ENCODE assay signal across 8 cellular contexts in the genomic region with DNA sequence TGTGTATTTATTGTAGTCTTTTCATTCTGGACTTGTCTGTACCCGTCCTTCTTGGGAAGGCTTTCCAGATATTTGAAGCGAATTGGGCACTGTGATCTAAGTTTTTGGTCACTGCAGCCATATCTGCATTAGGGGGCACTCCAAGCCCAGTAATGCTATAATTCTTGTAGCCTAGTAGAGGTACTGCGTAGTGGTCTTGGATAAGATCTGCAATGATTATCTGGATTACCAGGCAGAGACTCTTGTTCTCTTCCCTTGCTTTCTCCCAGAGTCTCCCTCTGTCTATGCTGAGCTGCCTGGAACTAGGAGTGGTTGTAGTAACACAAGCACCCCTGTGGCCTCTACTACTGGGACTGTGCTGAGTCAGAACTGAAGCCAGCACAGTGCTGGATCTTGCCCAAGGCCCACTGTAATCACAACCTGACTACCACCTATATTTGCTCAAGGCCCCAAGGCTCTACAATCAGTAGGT. TPM values are rescaled to one million over a fixed set of nuclear protein-coding genes. Genes with fewer than 3 reads are reported as not detected.
DNase-seq lines count a peak whose midpoint lies in the region; ATAC-seq and TF ChIP-seq lines count a peak whose summit lies in the region.

No MANE protein-coding gene starts in this region.

- H3K4me1 ChIP-seq in hepatocyte (ENCODE audit: insufficient read depth), result no peaks in the 10 kb centered on the region

- no peaks in the 10 kb centered on the region for H3K4me1 Mint-ChIP-seq in activated naive CD8-positive, alpha-beta T cell treated with anti-CD3 and anti-CD28 coated beads for 36 hours
- peaks cover 11% of the 10 kb centered on the region for H3K4me1 Mint-ChIP-seq in stimulated activated naive CD8-positive, alpha-beta T cell treated with anti-CD3 and anti-CD28 coated beads, Interleukin-15, amount 100 ng/mL, for 72 hours

- no peak overlapping the region for H3K27ac Mint-ChIP-seq in activated naive CD8-positive, alpha-beta T cell treated with anti-CD3 and anti-CD28 coated beads for 36 hours
- H3K27ac Mint-ChIP-seq in stimulated activated naive CD8-positive, alpha-beta T cell treated with anti-CD3 and anti-CD28 coated beads, Interleukin-15, amount 100 ng/mL, for 72 hours, result peak overlapping the region; percentile 28 to 76

- no peaks in the 10 kb centered on the region for H3K9me2 ChIP-seq in hepatocyte (replicated peaks; ENCODE audit: insufficient read depth)

- no peak overlapping the region for H2AFZ ChIP-seq in hepatocyte

- H3K27me3 Mint-ChIP-seq in activated naive CD8-positive, alpha-beta T cell treated with anti-CD3 and anti-CD28 coated beads for 36 hours, result no peaks in the 10 kb centered on the region
- peaks cover 10% of the 10 kb centered on the region for H3K27me3 Mint-ChIP-seq in stimulated activated naive CD8-positive, alpha-beta T cell treated with anti-CD3 and anti-CD28 coated beads, Interleukin-15, amount 100 ng/mL, for 72 hours

- H3K4me3 Mint-ChIP-seq in activated naive CD8-positive, alpha-beta T cell treated with anti-CD3 and anti-CD28 coated beads for 36 hours, result no peak overlapping the region
- no peak overlapping the region for H3K4me3 Mint-ChIP-seq in stimulated activated naive CD8-positive, alpha-beta T cell treated with anti-CD3 and anti-CD28 coated beads, Interleukin-15, amount 100 ng/mL, for 72 hours

- no peaks in the 10 kb centered on the region for H4K20me1 ChIP-seq in hepatocyte (ENCODE audit: insufficient read depth, poor library complexity, severe bottlenecking)

- DNase-seq in NCI-H526 (lab: John Stamatoyannopoulos, UW) (peak; percentile 28 to 44), NCI-H526 treated with DMSO at 0.1 percent for 48 hours (lab: John Stamatoyannopoulos, UW) (no peak), M059J (ENCODE audit: low read depth) (peak; percentile 73), hepatocyte (ENCODE audit: low spot score) (peak; percentile 43)
- DNase-seq in activated naive CD8-positive, alpha-beta T cell treated with anti-CD3 and anti-CD28 coated beads for 36 hours, result peak; percentile 3
- DNase-seq in stimulated activated naive CD8-positive, alpha-beta T cell treated with anti-CD3 and anti-CD28 coated beads, Interleukin-15, amount 100 ng/mL, for 72 hours, result peak in 1 of 2 donors; percentile 29

- H3K79me2 ChIP-seq in hepatocyte, result no peaks in the 10 kb centered on the region

- ATAC-seq in stimulated activated naive CD8-positive, alpha-beta T cell treated with anti-CD3 and anti-CD28 coated beads, Interleukin-15, amount 100 ng/mL, for 72 hours, result peak; percentile 87
- no peak for ATAC-seq in HG02623 (IDR thresholded peaks at IDR 0.05; ENCODE audit: unreplicated experiment)
- ATAC-seq in HG03135 (IDR thresholded peaks at IDR 0.05; ENCODE audit: unreplicated experiment), result no peak

- H3K4me3 ChIP-seq in hepatocyte, result no peak overlapping the region

- no peaks in the 10 kb centered on the region for H3K27me3 ChIP-seq in hepatocyte

- H3K36me3 ChIP-seq in hepatocyte (replicated peaks; ENCODE audit: insufficient read depth, low read depth), result no peaks in the 10 kb centered on the region

- H3K27ac ChIP-seq in hepatocyte, result no peak overlapping the region

- 64% methylated on average over 3 of the region's 3 CpGs for WGBS in hepatocyte (ENCODE audit: low lambda C conversion rate, missing lambda C conversion rate)

- H3K36me3 Mint-ChIP-seq in activated naive CD8-positive, alpha-beta T cell treated with anti-CD3 and anti-CD28 coated beads for 36 hours, result no peaks in the 10 kb centered on the region

- H3K9me3 Mint-ChIP-seq in activated naive CD8-positive, alpha-beta T cell treated with anti-CD3 and anti-CD28 coated beads for 36 hours, result no peaks in the 10 kb centered on the region
- no peaks in the 10 kb centered on the region for H3K9me3 Mint-ChIP-seq in stimulated activated naive CD8-positive, alpha-beta T cell treated with anti-CD3 and anti-CD28 coated beads, Interleukin-15, amount 100 ng/mL, for 72 hours

- no peak overlapping the region for H3K4me2 ChIP-seq in hepatocyte

- no peaks in the 10 kb centered on the region for H3K9me3 ChIP-seq in hepatocyte (ENCODE audit: low read depth)

- TF ChIP-seq CTCF in hepatocyte (IDR thresholded peaks at IDR 0.05; ENCODE audit: poor library complexity), result peak; percentile 53

RNA-seq across cellular contexts. Expression of a gene that starts 30.0 kb away (rescaled TPM):
- 447 and 744 TPM in 2 replicates for total RNA-seq in M059J (2014; rRNA removed; shearing (Covaris generic))
- 100 to 1,000 TPM; 227 to 230 TPM for total RNA-seq in activated naive CD8-positive, alpha-beta T cell treated with anti-CD3 and anti-CD28 coated beads for 36 hours
- total RNA-seq in hepatocyte, result 372 and 373 TPM in 2 replicates
- 139 and 144 TPM in 2 replicates for polyA plus RNA-seq in hepatocyte
